9 cellular contexts compared by ENCODE assay signal in genomic region chr22:19072853-19073252, GRCh38. TPM values are rescaled to one million over a fixed set of nuclear protein-coding genes. Genes with fewer than 3 reads are reported as not detected.
"Had no signal": no experiment of that assay in that cellular context is flagged by ENCODE, and none has a peak within 500 bp of the region (broad histone marks: within the 10 kb centered on the region; RNA-seq: fewer than 3 reads in every experiment).

No MANE protein-coding gene starts in this region.

RNA-seq across cellular contexts. Expression of gene TSSK2, which starts 58.3 kb away (rescaled TPM):
- total RNA-seq: LHCN-M2, MCF 10A, NCI-H460, OCI-LY7, PC-9, Right ventricle myocardium inferior, RPMI7951, SJCRH30, SK-MEL-5 had no signal
